In genomic region chr11:119666463-119667131, GRCh38 we compare ENCODE assay signal across 8 cellular contexts.
DNase-seq lines count a peak whose midpoint lies in the region; ATAC-seq, FAIRE-seq and TF ChIP-seq lines count a peak whose summit lies in the region.

No MANE protein-coding gene starts in this region.

- CTCF ChIA-PET in A549 (lab: Yijun Ruan, JAX) (interaction anchor here (0.6 to 5.6 kb wide), 14 partner anchors 9 to 444 kb away, joined by 3 to 51 read pairs (median 4); partner anchors contain the start of gene NECTIN1), endothelial cell of umbilical vein (lab: Charles Lee) (interaction anchor here (1.2 to 11.6 kb wide), 4 partner anchors 61 to 502 kb away, joined by 3 to 128 read pairs (median 11); partner anchors contain the start of gene NECTIN1)

- DNase-seq in A549 (ENCODE audit: low read depth in 1 of 2, low spot score in 1 of 2) = peak; percentile 61 to 63
- peak; percentile 90 for DNase-seq in GM13976 (ENCODE audit: low spot score)
- peak; percentile 53 for DNase-seq in NCI-H526 treated with DMSO at 0.1 percent for 48 hours (lab: John Stamatoyannopoulos, UW)
- peak; percentile 20 to 52 (median 31) for DNase-seq in activated CD8-positive, alpha-beta memory T cell treated with anti-CD3 and anti-CD28 coated beads for 48 hours (ENCODE audit: low read depth in 2 of 3, low spot score in 2 of 3)
- DNase-seq in endothelial cell of umbilical vein (ENCODE audit: low read depth, low spot score) = peak; percentile 65
- peak; percentile 45 to 57 for DNase-seq in memory B cell (ENCODE audit: low spot score in 2 of 2)
- DNase-seq in stimulated activated CD8-positive, alpha-beta memory T cell treated with anti-CD3 and anti-CD28 coated beads, Interleukin-15, amount 100 ng/mL, for 48 hours (ENCODE audit: low read depth in 2 of 2) = peak; percentile 32 to 38

- H3K9ac ChIP-seq in endothelial cell of umbilical vein (replicated peaks; ENCODE audit: extremely low read depth, insufficient read depth, low read length) = no peak overlapping the region

- no peaks in the 10 kb centered on the region for H3K27me3 ChIP-seq in endothelial cell of umbilical vein (ENCODE audit: control insufficient read depth in 2 of 2, insufficient read depth in 2 of 2, low read length in 2 of 2)

- H3K36me3 ChIP-seq in endothelial cell of umbilical vein (ENCODE audit: control insufficient read depth in 2 of 2, extremely low read depth in 1 of 2, insufficient read depth in 2 of 2, low read length in 2 of 2) = no peaks in the 10 kb centered on the region

- TF ChIP-seq CTCF in A549 (IDR thresholded peaks at IDR 0.05) = peak; percentile 74
- peak; percentile 85 for TF ChIP-seq CTCF in GM13976 (IDR thresholded peaks at IDR 0.05; ENCODE audit: borderline replicate concordance, control extremely low read depth, extremely low read depth, insufficient read depth, missing control alignments)
- TF ChIP-seq CTCF in endothelial cell of umbilical vein (IDR thresholded peaks at IDR 0.05; ENCODE audit: extremely low read depth in 1 of 2, insufficient read depth in 1 of 2, low read depth in 1 of 2, low read length in 2 of 2) = peak; percentile 87 to 95

- H3K4me3 ChIP-seq in A549 (no peak overlapping the region), endothelial cell of umbilical vein (replicated peaks in 1 of 3; ENCODE audit: insufficient read depth in 1 of 3, low read depth in 1 of 3, low read length in 3 of 3) (no peak overlapping the region)

- POLR2A ChIA-PET in A549 (lab: Yijun Ruan, JAX) = no interaction called here
- POLR2A ChIA-PET in endothelial cell of umbilical vein (lab: Charles Lee) = no interaction called here

- intact Hi-C loops in endothelial cell of umbilical vein (cut with micrococcal nuclease) = loop anchor here (1.0 kb wide), 6 partner anchors 63 to 503 kb away; partner anchors contain the start of gene NECTIN1

- no peak for FAIRE-seq in A549 (lab: Jason Lieb, UNC)
- FAIRE-seq in endothelial cell of umbilical vein (lab: Jason Lieb, UNC) = peak; percentile 83

- no peak overlapping the region for H2AFZ ChIP-seq in endothelial cell of umbilical vein (ENCODE audit: low read depth, low read length)

- H4K20me1 ChIP-seq in endothelial cell of umbilical vein (replicated peaks; ENCODE audit: control insufficient read depth, extremely low read depth, insufficient read depth, low read length) = no peaks in the 10 kb centered on the region

- H3K9me3 ChIP-seq in A549 = no peaks in the 10 kb centered on the region
- H3K9me3 ChIP-seq in endothelial cell of umbilical vein (replicated peaks; ENCODE audit: control insufficient read depth, insufficient read depth, low read length) = no peaks in the 10 kb centered on the region

- no peaks in the 10 kb centered on the region for H3K4me1 Mint-ChIP-seq in memory B cell

- ATAC-seq in A549 (peak; percentile 96 to 100), HG02981 (IDR thresholded peaks at IDR 0.05; ENCODE audit: unreplicated experiment) (peak; percentile 79), memory B cell (ENCODE audit: low read depth) (peak; percentile 78)

- H3K9me3 Mint-ChIP-seq in memory B cell = no peaks in the 10 kb centered on the region

- H3K27ac ChIP-seq in A549 (no peak overlapping the region), endothelial cell of umbilical vein (ENCODE audit: insufficient read depth, low read depth, low read length) (no peak overlapping the region)

- dilution Hi-C loops in endothelial cell of umbilical vein (cut with MboI; ENCODE audit: extremely low pct_ligation_motif_present, low sequenced_read_pairs) = no loop called here

- TF ChIP-seq POLR2A in A549 (IDR thresholded peaks at IDR 0.05; ENCODE audit: low read length) = no peak
- no peak for TF ChIP-seq POLR2A in endothelial cell of umbilical vein (IDR thresholded peaks at IDR 0.05; ENCODE audit: low read depth, low read length)

- peak; percentile 92 to 93 for TF ChIP-seq RAD21 in A549 (conservative IDR thresholded peaks at IDR 0.05 in 1 of 2, IDR thresholded peaks at IDR 0.05 in 1 of 2)

- in situ Hi-C loops in GM13976 (cut with MboI; ENCODE audit: low sequenced_read_pairs, unreplicated experiment) = loop anchor here (10.0 kb wide), 1 partner anchor 438 kb away; no protein-coding TSS in a partner anchor

- no peaks in the 10 kb centered on the region for H3K79me2 ChIP-seq in endothelial cell of umbilical vein (ENCODE audit: control insufficient read depth, insufficient read depth, low read length)

- H3K4me2 ChIP-seq in A549 (no peak overlapping the region), endothelial cell of umbilical vein (ENCODE audit: insufficient read depth, low read length) (no peak overlapping the region)

- H3K4me1 ChIP-seq in A549 = no peaks in the 10 kb centered on the region
- H3K4me1 ChIP-seq in endothelial cell of umbilical vein (ENCODE audit: control insufficient read depth, extremely low read depth, insufficient read depth, low read length) = peaks cover 8% of the 10 kb centered on the region

- H3K36me3 Mint-ChIP-seq in memory B cell = no peaks in the 10 kb centered on the region

- peaks cover 6% of the 10 kb centered on the region for H3K27me3 Mint-ChIP-seq in memory B cell

- H3K4me3 Mint-ChIP-seq in memory B cell = no peak overlapping the region

- no peak overlapping the region for H3K27ac Mint-ChIP-seq in memory B cell

- H3K9me1 ChIP-seq in endothelial cell of umbilical vein (replicated peaks; ENCODE audit: control insufficient read depth, extremely low read depth, insufficient read depth, low read length) = no peaks in the 10 kb centered on the region

- no TSS peak for BruUV-seq in endothelial cell of umbilical vein (replicated peaks; lab: Mats Ljungman, UMichigan)

- WGBS in A549 (ENCODE audit: missing lambda C conversion rate) = 67% methylated on average over 11 of the region's 17 CpGs

- no peak for TF ChIP-seq EP300 in A549 (IDR thresholded peaks at IDR 0.05)

TF ChIP-seq in A549, 52 proteins besides CTCF, POLR2A, EP300 and RAD21:
- peak; percentile 85 for TF ChIP-seq SMC3 (IDR thresholded peaks at IDR 0.05)
- no peak for TF ChIP-seq RFX5 (IDR thresholded peaks at IDR 0.05)
TF ChIP-seq in A549: peak in this region for 1.

TF ChIP-seq in endothelial cell of umbilical vein, 7 proteins besides CTCF, POLR2A, EP300 and RAD21:
- TF ChIP-seq FOS (IDR thresholded peaks at IDR 0.05; ENCODE audit: borderline replicate concordance, insufficient read depth, low read length) = no peak
- TF ChIP-seq JUN (IDR thresholded peaks at IDR 0.05; ENCODE audit: borderline replicate concordance, insufficient read depth, insufficient read length, low read depth) = no peak
- TF ChIP-seq MYC (IDR thresholded peaks at IDR 0.05; ENCODE audit: low read depth, low read length) = no peak
- no peak for TF ChIP-seq EZH2 (IDR thresholded peaks at IDR 0.05; ENCODE audit: borderline replicate concordance, low read depth, low read length, severe bottlenecking)
- TF ChIP-seq MAX (IDR thresholded peaks at IDR 0.05; ENCODE audit: insufficient read depth, insufficient read length) = no peak
- TF ChIP-seq GATA2 (IDR thresholded peaks at IDR 0.05; ENCODE audit: insufficient read depth, insufficient read length, low read depth, low read length) = no peak
- TF ChIP-seq POLR2AphosphoS5 (IDR thresholded peaks at IDR 0.05; ENCODE audit: insufficient read depth, low read depth, low read length) = no peak

Comparison
In these comparisons a context has a peak if more than half of its experiments do, and no peak if none do; other contexts are left out.
1. DNase-seq: peak in every context shown above with its lines; median percentile 90 in GM13976; 65 in endothelial cell of umbilical vein; 62 in A549; 53 in NCI-H526 treated with DMSO at 0.1 percent for 48 hours; 51 in memory B cell; 35 in stimulated activated CD8-positive, alpha-beta memory T cell treated with anti-CD3 and anti-CD28 coated beads, Interleukin-15, amount 100 ng/mL, for 48 hours; 31 in activated CD8-positive, alpha-beta memory T cell treated with anti-CD3 and anti-CD28 coated beads for 48 hours.